1 cellular context compared by ENCODE assay signal in genomic region chr5:180439911-180440769, GRCh38.
TF ChIP-seq lines count a peak whose summit lies in the region.

No MANE protein-coding gene starts in this region.

TF ChIP-seq in H1, 55 proteins besides CTCF, POLR2A, EP300 and RAD21:
- TF ChIP-seq MAX (IDR thresholded peaks at IDR 0.05), result peak; percentile 58
- TF ChIP-seq JUND (IDR thresholded peaks at IDR 0.05; ENCODE audit: low read length), result no peak
- TF ChIP-seq BCL11A (IDR thresholded peaks at IDR 0.05; ENCODE audit: low read depth in 2 of 2, low read length in 2 of 2), result no peak
- 0 out of 2 replicates have a peak, but pooled peaks have one; percentile 43 for TF ChIP-seq E2F6 (IDR thresholded peaks at IDR 0.05)
- TF ChIP-seq SP1 (IDR thresholded peaks at IDR 0.05; ENCODE audit: low read depth, low read length), result no peak
- TF ChIP-seq TBP (IDR thresholded peaks at IDR 0.05; ENCODE audit: low read depth, low read length), result peak; percentile 61; the same call in 1 of the 2 replicates
- TF ChIP-seq ATF2 (IDR thresholded peaks at IDR 0.05; ENCODE audit: low read length), result no peak
- TF ChIP-seq CTBP2 (IDR thresholded peaks at IDR 0.05; ENCODE audit: borderline replicate concordance, insufficient read depth, insufficient read length, low read length), result no peak
- TF ChIP-seq CREB1 (IDR thresholded peaks at IDR 0.05), result no peak
- no peak for TF ChIP-seq RFX5 (IDR thresholded peaks at IDR 0.05; ENCODE audit: borderline replicate concordance, low read depth, low read length)
